ENCODE assay signal across 8 cellular contexts in the genomic region with DNA sequence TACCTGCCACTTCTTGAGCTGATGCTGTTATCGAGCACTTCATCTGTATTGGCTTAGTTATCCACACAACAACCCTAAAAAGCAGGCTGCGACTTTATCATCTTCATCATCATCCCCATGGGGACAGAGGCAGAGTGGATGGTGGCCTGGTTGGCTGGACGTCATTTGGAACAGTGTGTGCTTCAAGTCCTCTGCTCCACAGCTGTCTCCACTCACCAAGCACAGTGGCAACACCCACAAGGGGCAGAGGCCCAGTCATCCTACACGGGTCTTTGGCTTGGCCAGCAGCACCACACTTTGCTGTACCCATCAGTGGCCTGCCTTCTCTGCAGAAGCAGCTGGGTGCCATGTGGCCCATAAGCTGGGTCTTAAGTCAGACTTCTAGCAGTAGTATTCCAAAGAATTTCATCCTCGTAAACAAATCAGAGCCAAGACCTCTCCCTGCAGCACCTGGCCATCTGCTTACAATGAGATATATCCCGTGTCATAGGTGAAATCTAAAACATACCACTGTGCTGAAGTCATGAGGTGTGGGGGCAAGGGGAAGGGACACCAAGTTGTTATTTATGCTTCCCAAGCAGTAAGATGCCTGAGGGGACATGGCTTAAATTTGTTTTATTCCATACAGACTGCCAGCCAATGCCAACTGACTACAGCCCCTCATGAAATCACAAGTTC. TPM values are rescaled to one million over a fixed set of nuclear protein-coding genes. Genes with fewer than 3 reads are reported as not detected.
A peak's percentile ranks its signal among the peaks of the same experiment; 100 is the strongest.
DNase-seq lines count a peak whose midpoint lies in the region; ATAC-seq, FAIRE-seq and TF ChIP-seq lines count a peak whose summit lies in the region.
"Had no signal": no experiment of that assay in that cellular context is flagged by ENCODE, and none has a peak within 500 bp of the region (broad histone marks: within the 10 kb centered on the region; RNA-seq: fewer than 3 reads in every experiment).

No MANE protein-coding gene starts in this region.

- H3K4me1 ChIP-seq in GM12878 (ENCODE audit: control insufficient read depth, insufficient read depth, low read length) (peaks cover 26% of the 10 kb centered on the region), lower lobe of right lung (peaks cover 100% of the 10 kb centered on the region), suprapubic skin (peaks cover 100% of the 10 kb centered on the region)

- TF ChIP-seq POLR2A in GM12878 (IDR thresholded peaks at IDR 0.05; ENCODE audit: low read depth, low read length) (0 out of 2 replicates have a peak, but pooled peaks have one; percentile 42), suprapubic skin (IDR thresholded peaks at IDR 0.05) (no peak)

- no peak overlapping the region for H2AFZ ChIP-seq in GM12878 (ENCODE audit: control insufficient read depth, low read depth, low read length)

- H3K36me3 ChIP-seq in GM12878 (ENCODE audit: control insufficient read depth in 2 of 2, insufficient read depth in 2 of 2, low read length in 1 of 2) (peaks cover 4 to 8% of the 10 kb centered on the region in 2 experiments; a peak in 2 of 4 replicates), lower lobe of right lung (peaks cover 5% of the 10 kb centered on the region), suprapubic skin (no peaks in the 10 kb centered on the region)

- no peak overlapping the region for H3K4me2 ChIP-seq in GM12878 (ENCODE audit: control insufficient read depth, insufficient read depth)

- H3K27me3 ChIP-seq in GM12878 (replicated peaks in 1 of 2; ENCODE audit: control insufficient read depth in 2 of 2, insufficient read depth in 2 of 2, low read length in 1 of 2), result no peaks in the 10 kb centered on the region
- no peaks in the 10 kb centered on the region for H3K27me3 ChIP-seq in lower lobe of right lung (ENCODE audit: low read depth)
- no peaks in the 10 kb centered on the region for H3K27me3 ChIP-seq in suprapubic skin

- CTCF ChIA-PET in GM12878 (lab: Yijun Ruan, JAX), result interaction anchor here (1.6 kb wide), 1 partner anchor 9 kb away, joined by 3 read pairs; no protein-coding TSS in a partner anchor

- no peak for TF ChIP-seq CTCF in GM12878 (IDR thresholded peaks at IDR 0.05 in 2 of 3, conservative IDR thresholded peaks at IDR 0.05 in 1 of 3; ENCODE audit: control insufficient read depth in 2 of 3, extremely low read depth in 1 of 3, insufficient read depth in 1 of 3, low read depth in 3 of 3, low read length in 3 of 3)
- no peak for TF ChIP-seq CTCF in lower lobe of right lung (IDR thresholded peaks at IDR 0.05)
- no peak for TF ChIP-seq CTCF in suprapubic skin (IDR thresholded peaks at IDR 0.05)

- peaks cover 93% of the 10 kb centered on the region for H3K79me2 ChIP-seq in GM12878 (ENCODE audit: control insufficient read depth, insufficient read depth, low read length)

- intact Hi-C loops in GM12878 (cut with micrococcal nuclease; ENCODE audit: unreplicated experiment), result no loop called here
- intact Hi-C loops in lower lobe of right lung (cut with DNase I), result no loop called here

- POLR2A ChIA-PET in GM12878 (lab: Charles Lee), result no interaction called here

- WGBS in GM12878 (ENCODE audit: insufficient coverage, insufficient replicate concordance, low lambda C conversion rate, missing lambda C conversion rate), result 50% methylated on average over 6 of the region's 6 CpGs
- WGBS in suprapubic skin, result 67% methylated on average over 2 of the region's 6 CpGs

- SMC1A ChIA-PET in GM12878 (lab: Charles Lee; ENCODE audit: uncharacterized antibody, unreplicated experiment), result interaction anchor here (1.3 kb wide), 2 partner anchors 11 to 133 kb away, joined by 3 to 4 read pairs; no protein-coding TSS in a partner anchor

- TF ChIP-seq EP300 in GM12878 (IDR thresholded peaks at IDR 0.05; ENCODE audit: borderline replicate concordance in 1 of 2, control insufficient read depth in 1 of 2, low read depth in 2 of 2, low read length in 2 of 2), result no peak
- no peak for TF ChIP-seq EP300 in suprapubic skin (IDR thresholded peaks at IDR 0.05)

- H3K27ac ChIP-seq in GM12878 (ENCODE audit: control insufficient read depth, insufficient read depth) (no peak overlapping the region), lower lobe of right lung (peak overlapping the region; percentile 52), suprapubic skin (peak overlapping the region; percentile 87)

- no peak overlapping the region for H3K4me3 ChIP-seq in GM12878
- no peak overlapping the region for H3K4me3 ChIP-seq in lower lobe of right lung
- peak overlapping the region; percentile 13 for H3K4me3 ChIP-seq in suprapubic skin

- H3K9me3 ChIP-seq in GM12878 (replicated peaks; ENCODE audit: control insufficient read depth, insufficient read depth, low read length) (no peaks in the 10 kb centered on the region), lower lobe of right lung (no peaks in the 10 kb centered on the region), suprapubic skin (no peaks in the 10 kb centered on the region)

- H3K9ac ChIP-seq in GM12878 (ENCODE audit: control insufficient read depth, insufficient read depth, low read length), result no peak overlapping the region

- no peak for FAIRE-seq in GM12878 (lab: Jason Lieb, UNC)

- peaks cover 29% of the 10 kb centered on the region for H4K20me1 ChIP-seq in GM12878 (ENCODE audit: control insufficient read depth, insufficient read depth)

- DNase-seq in LHCN-M2 (ENCODE audit: low read depth) (peak; percentile 78), GM12878 (ENCODE audit: low read depth, low spot score) (no peak), lower lobe of right lung (no peak), suprapubic skin (ENCODE audit: low spot score in 2 of 2) (no peak)
- no peak for DNase-seq in activated CD8-positive, alpha-beta memory T cell treated with anti-CD3 and anti-CD28 coated beads for 24 hours
- DNase-seq in NK-92 treated with Interleukin-12 subunit alpha and Interleukin-12 subunit beta, amount 100 ng/mL, for 24 hours (lab: John Stamatoyannopoulos, UW), result no peak

- TF ChIP-seq RAD21 in GM12878 (IDR thresholded peaks at IDR 0.05; ENCODE audit: insufficient read depth, low read depth, low read length), result no peak

- no TSS peak for BruUV-seq in GM12878 (replicated peaks; lab: Mats Ljungman, UMichigan)

- in situ Hi-C loops in GM12878 (cut with MboI), result no loop called here

- no peak; the same call in 2 of the 3 replicates for ATAC-seq in GM12878
- ATAC-seq in lower lobe of right lung, result peak; percentile 20 to 48
- ATAC-seq in HG02588 (IDR thresholded peaks at IDR 0.05; ENCODE audit: unreplicated experiment), result no peak

- RAD21 ChIA-PET in GM12878 (lab: Charles Lee; ENCODE audit: unreplicated experiment), result no interaction called here

TF ChIP-seq in GM12878, 131 proteins besides CTCF, POLR2A, EP300 and RAD21:
- TF ChIP-seq MTA3 (IDR thresholded peaks at IDR 0.05; ENCODE audit: borderline replicate concordance, low read length), result no peak
- no peak for TF ChIP-seq IRF4 (IDR thresholded peaks at IDR 0.05; ENCODE audit: low read depth, low read length)
- TF ChIP-seq NR2C1 (IDR thresholded peaks at IDR 0.05), result no peak
- TF ChIP-seq, protein P1, sequence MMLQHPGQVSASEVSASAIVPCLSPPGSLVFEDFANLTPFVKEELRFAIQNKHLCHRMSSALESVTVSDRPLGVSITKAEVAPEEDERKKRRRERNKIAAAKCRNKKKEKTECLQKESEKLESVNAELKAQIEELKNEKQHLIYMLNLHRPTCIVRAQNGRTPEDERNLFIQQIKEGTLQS (IDR thresholded peaks at IDR 0.05; ENCODE audit: borderline replicate concordance, extremely low read depth, low read depth, low read length), result no peak

RNA-seq across cellular contexts. Expression of a gene that starts 47.9 kb away (rescaled TPM):
- total RNA-seq in LHCN-M2 (2014; rRNA removed) (not detected in 2 replicates), GM12878 (2014; rRNA removed) (not detected in 2 replicates), GM12878 (2014; rRNA removed; fragmentation: Illumina TruSeq; extraction: Trizol) (not detected in 2 replicates), GM12878 (2021) (not detected in 2 replicates), lower lobe of right lung (2.3 TPM), suprapubic skin (10 to 100 TPM in 3 of 4 donors, 1 to 10 TPM in 1; 8.0 to 81.6 (median 47.5) TPM)
- polyA plus RNA-seq in LHCN-M2 (2012), result 0.02 TPM
- total RNA-seq in GM12878 (2013; cell fraction: nucleolus; rRNA removed), result not detected in 2 replicates
- polyA plus RNA-seq in GM12878 (2011; ENCODE audit: low read depth), result not detected
- polyA plus RNA-seq in GM12878 (2011; rRNA removed) (0.04 TPM in 1 of 2 replicates, not detected in the other), GM12878 (2014; fragmentation: Illumina TruSeq; extraction: Trizol) (not detected in 2 replicates), GM12878 (2014; fragmentation: Nextera tagmentation; extraction: Ambion mirVana) (not detected), GM12878 (2014; rRNA removed) (not detected in 2 replicates), GM12878 (2016; fragmentation: Nextera tagmentation; extraction: Ambion mirVana) (not detected)
- polyA plus RNA-seq in GM12878 (2011; cell fraction: cytosol; rRNA removed), result not detected in 2 replicates
- 0.26 TPM in 1 of 2 replicates, not detected in the other for polyA plus RNA-seq in GM12878 (2011; cell fraction: nucleus; rRNA removed)
- polyA plus RNA-seq in GM12878 (2012), result not detected in 2 replicates
- polyA minus RNA-seq in GM12878 (2011; rRNA and poly(A)+ RNA removed), result 0.21 and 0.29 TPM in 2 replicates
- not detected in 2 replicates for polyA minus RNA-seq in GM12878 (2011; cell fraction: cytosol; rRNA and poly(A)+ RNA removed)
- polyA minus RNA-seq in GM12878 (2011; cell fraction: nucleus; rRNA and poly(A)+ RNA removed), result 0.48 TPM in 1 of 2 replicates, not detected in the other
- total RNA-seq: glomerular endothelial cell had no signal

RNA-seq across cellular contexts. Expression of a gene that starts 52.2 kb away (rescaled TPM):
- total RNA-seq in LHCN-M2 (2014; rRNA removed) (15.6 and 18.3 TPM in 2 replicates), GM12878 (2014; rRNA removed) (9.3 and 11.4 TPM in 2 replicates), GM12878 (2014; rRNA removed; fragmentation: Illumina TruSeq; extraction: Trizol) (8.2 and 9.3 TPM in 2 replicates), GM12878 (2021) (84.4 and 88.8 TPM in 2 replicates), lower lobe of right lung (104 TPM), suprapubic skin (100 to 1,000 TPM in 1 of 4 donors, 10 to 100 TPM in 3; 54.8 to 111 (median 68.3) TPM)
- polyA plus RNA-seq in LHCN-M2 (2012), result 36.5 TPM
- 132 and 152 TPM in 2 replicates for total RNA-seq in GM12878 (2013; cell fraction: nucleolus; rRNA removed)
- polyA plus RNA-seq in GM12878 (2011; ENCODE audit: low read depth), result 13.0 TPM
- polyA plus RNA-seq in GM12878 (2011; rRNA removed) (3.9 and 6.0 TPM in 2 replicates), GM12878 (2014; fragmentation: Illumina TruSeq; extraction: Trizol) (12.1 and 22.9 TPM in 2 replicates), GM12878 (2014; fragmentation: Nextera tagmentation; extraction: Ambion mirVana) (1 to 10 TPM; 5.3 to 8.6 TPM), GM12878 (2014; rRNA removed) (18.3 and 26.8 TPM in 2 replicates), GM12878 (2016; fragmentation: Nextera tagmentation; extraction: Ambion mirVana) (10 to 100 TPM; 12.2 to 13.1 TPM)
- 4.3 and 5.9 TPM in 2 replicates for polyA plus RNA-seq in GM12878 (2011; cell fraction: cytosol; rRNA removed)
- 47.2 and 65.0 TPM in 2 replicates for polyA plus RNA-seq in GM12878 (2011; cell fraction: nucleus; rRNA removed)
- 33.0 and 53.4 TPM in 2 replicates for polyA plus RNA-seq in GM12878 (2012)
- polyA minus RNA-seq in GM12878 (2011; rRNA and poly(A)+ RNA removed), result 18.0 and 22.3 TPM in 2 replicates
- 15.6 and 16.7 TPM in 2 replicates for polyA minus RNA-seq in GM12878 (2011; cell fraction: cytosol; rRNA and poly(A)+ RNA removed)
- 40.9 and 74.5 TPM in 2 replicates for polyA minus RNA-seq in GM12878 (2011; cell fraction: nucleus; rRNA and poly(A)+ RNA removed)

Comparison
In these comparisons a context has a peak if more than half of its experiments do, and no peak if none do; other contexts are left out.
1. ATAC-seq: peak in lower lobe of right lung (2 of 2); none in GM12878 (single experiment) and HG02588 (single experiment).